Comparison of ENCODE assay signal across 8 cellular contexts in genomic region chr20:50731055-50731929, GRCh38. TPM values are rescaled to one million over a fixed set of nuclear protein-coding genes. Genes with fewer than 3 reads are reported as not detected.
A peak's percentile ranks its signal among the peaks of the same experiment; 100 is the strongest.
DNase-seq lines count a peak whose midpoint lies in the region; ATAC-seq and TF ChIP-seq lines count a peak whose summit lies in the region.

Gene PARD6B (plus strand): TSS chr20:50731580. CDS start chr20:50731787, 207 bp downstream.

- H3K27me3 Mint-ChIP-seq in T-cell, result no peaks in the 10 kb centered on the region

- POLR2A ChIA-PET in T-cell (lab: Charles Lee), result interaction anchor here in 1 of 2 donors (0.6 kb wide), 1 partner anchor 24 kb away, joined by 12 read pairs; no protein-coding TSS in a partner anchor

- H3K27ac ChIP-seq in left ventricle myocardium inferior (replicated peaks), result peak within 1 kb of the TSS; percentile 90
- peak within 1 kb of the TSS; percentile 89 for H3K27ac ChIP-seq in upper lobe of right lung

- DNase-seq in NCI-H146 treated with DMSO at 0.1 percent for 48 hours (lab: John Stamatoyannopoulos, UW; ENCODE audit: unreplicated experiment) (peak; percentile 98), T-cell (peak; percentile 96 to 99 (median 99)), amniotic stem cell (lab: John Stamatoyannopoulos, UW) (peak; percentile 82), left ventricle myocardium inferior (peak; percentile 96), posterior vena cava (ENCODE audit: low spot score) (peak; percentile 97), upper lobe of right lung (peak; percentile 99)

- H3K4me3 Mint-ChIP-seq in T-cell, result peak within 1 kb of the TSS; percentile 84 to 89 (median 86)

- no peaks in the 10 kb centered on the region for H3K9me3 Mint-ChIP-seq in T-cell

- H3K4me1 Mint-ChIP-seq in T-cell, result peaks cover 33 to 43% (median 34%) of the 10 kb centered on the region in 3 donors

- CTCF ChIA-PET in T-cell (lab: Charles Lee), result interaction anchor here (0.6 to 2.5 kb wide), 4 partner anchors 18 to 63 kb away, joined by 3 to 6 read pairs (median 4); partner anchors contain the start of gene BCAS4 (in 1 of the 2)

- peak within 1 kb of the TSS; percentile 63 to 73 for H3K27ac Mint-ChIP-seq in T-cell

- H3K4me1 ChIP-seq in left ventricle myocardium inferior (peaks cover 39% of the 10 kb centered on the region), upper lobe of right lung (peaks cover 21% of the 10 kb centered on the region)

- intact Hi-C loops in left ventricle myocardium inferior (cut with micrococcal nuclease), result no loop called here
- intact Hi-C loops in posterior vena cava (cut with DNase I), result loop anchor here (5.0 to 10.0 kb wide), 2 partner anchors 246 to 1579 kb away; no protein-coding TSS in a partner anchor
- intact Hi-C loops in upper lobe of right lung (cut with DNase I), result no loop called here

- H3K4me3 ChIP-seq in left ventricle myocardium inferior (peak within 1 kb of the TSS; percentile 92), upper lobe of right lung (peak within 1 kb of the TSS; percentile 90)

- TF ChIP-seq CTCF in left ventricle myocardium inferior (IDR thresholded peaks at IDR 0.05; ENCODE audit: borderline replicate concordance) (no peak), upper lobe of right lung (IDR thresholded peaks at IDR 0.05) (no peak)

- no peaks in the 10 kb centered on the region for H3K9me3 ChIP-seq in left ventricle myocardium inferior (replicated peaks)
- no peaks in the 10 kb centered on the region for H3K9me3 ChIP-seq in upper lobe of right lung

- H3K36me3 Mint-ChIP-seq in T-cell, result peaks cover 3% of the 10 kb centered on the region

- H3K36me3 ChIP-seq in left ventricle myocardium inferior (no peaks in the 10 kb centered on the region), upper lobe of right lung (no peaks in the 10 kb centered on the region)

- H3K27me3 ChIP-seq in left ventricle myocardium inferior (ENCODE audit: low read depth) (peaks cover 13% of the 10 kb centered on the region), upper lobe of right lung (no peaks in the 10 kb centered on the region)

- ATAC-seq in GM18499 (IDR thresholded peaks at IDR 0.05; ENCODE audit: insufficient read depth, unreplicated experiment) (peak; percentile 62), HG02885 (IDR thresholded peaks at IDR 0.05; ENCODE audit: poor library complexity, unreplicated experiment) (peak; percentile 91), T-cell (replicated peaks in 1 of 4) (peak; percentile 91 to 97 (median 94)), upper lobe of right lung (peak; percentile 95)

RNA-seq across cellular contexts. Expression of gene PARD6B, which starts in this region (rescaled TPM):
- total RNA-seq in T-cell (10 to 100 TPM in 2 of 5 donors, 1 to 10 TPM in 3; 5.9 to 12.4 (median 9.4) TPM), left ventricle myocardium inferior (3.4 TPM), posterior vena cava (1 to 10 TPM; 1.0 to 1.4 TPM), upper lobe of right lung (43.2 TPM)

Comparison
In these comparisons a context has a peak if more than half of its experiments do, and no peak if none do; other contexts are left out.
1. Peak in every context shown above with its lines: DNase-seq, ATAC-seq, H3K4me3 ChIP-seq and H3K27ac ChIP-seq.
2. intact Hi-C loops: an anchor here in posterior vena cava (5.0 to 10.0 kb wide); none called in left ventricle myocardium inferior and upper lobe of right lung.